19 cellular contexts compared by ENCODE assay signal in the genomic region with DNA sequence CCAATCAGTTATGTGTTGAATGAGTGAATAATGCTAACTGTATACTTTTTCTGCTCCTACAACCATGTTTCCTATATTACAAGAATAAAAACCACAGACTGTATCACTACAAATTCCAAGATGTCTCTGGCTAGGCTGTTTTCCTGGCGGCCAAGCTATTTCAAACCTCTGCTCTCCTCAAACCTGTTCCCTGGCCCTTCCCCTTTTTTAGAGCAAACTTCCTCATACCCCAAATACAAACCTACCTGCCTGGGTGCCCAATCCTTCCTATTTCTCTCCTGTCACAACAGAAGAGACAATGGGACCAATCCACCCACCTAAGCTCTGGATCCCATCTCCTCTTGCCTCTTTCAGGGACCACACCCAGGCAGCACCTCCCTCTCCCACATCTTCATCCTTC. TPM values are rescaled to one million over a fixed set of nuclear protein-coding genes. Genes with fewer than 3 reads are reported as not detected.
DNase-seq lines count a peak whose midpoint lies in the region; ATAC-seq lines count a peak whose summit lies in the region.
"Had no signal": no experiment of that assay in that cellular context is flagged by ENCODE, and none has a peak within 500 bp of the region (broad histone marks: within the 10 kb centered on the region; RNA-seq: fewer than 3 reads in every experiment).

No MANE protein-coding gene starts in this region.

- no peaks in the 10 kb centered on the region for H3K9me3 Mint-ChIP-seq in activated naive CD8-positive, alpha-beta T cell (ENCODE audit: low read depth)
- H3K9me3 Mint-ChIP-seq in activated naive CD8-positive, alpha-beta T cell treated with anti-CD3 and anti-CD28 coated beads for 36 hours, result no peaks in the 10 kb centered on the region
- no peaks in the 10 kb centered on the region for H3K9me3 Mint-ChIP-seq in IgD-negative memory B cell
- H3K9me3 Mint-ChIP-seq in effector memory CD8-positive, alpha-beta T cell, result no peaks in the 10 kb centered on the region
- no peaks in the 10 kb centered on the region for H3K9me3 Mint-ChIP-seq in stimulated activated naive B cell treated with anti-CD40 and anti-IgM and Interleukin-4, amounts not matched to agents 10 μg/mL and 1 μg/mL and 100 μg/mL, for 72 hours
- H3K9me3 Mint-ChIP-seq: activated T-helper 2 cell treated with anti-CD3 and anti-CD28 coated beads, Interferon-gamma antibody, Interleukin-2, Interleukin-4, amounts not matched to agents 10 μg/mL and 5 μg/mL and 100 μg/mL, durations not matched to agents 14 hours and 24 hours and 36 hours; WTC11 had no signal

- peaks cover 37% of the 10 kb centered on the region for H3K4me1 Mint-ChIP-seq in activated naive CD8-positive, alpha-beta T cell (ENCODE audit: low read depth)
- peaks cover 23% of the 10 kb centered on the region for H3K4me1 Mint-ChIP-seq in activated naive CD8-positive, alpha-beta T cell treated with anti-CD3 and anti-CD28 coated beads for 36 hours
- peaks cover 27 to 46% (median 31%) of the 10 kb centered on the region in 3 donors for H3K4me1 Mint-ChIP-seq in IgD-negative memory B cell
- H3K4me1 Mint-ChIP-seq in effector memory CD8-positive, alpha-beta T cell (ENCODE audit: low read depth in 2 of 2), result peaks cover 12 to 19% of the 10 kb centered on the region in 2 donors
- H3K4me1 Mint-ChIP-seq in stimulated activated naive B cell treated with anti-CD40 and anti-IgM and Interleukin-4, amounts not matched to agents 10 μg/mL and 1 μg/mL and 100 μg/mL, for 72 hours, result peaks cover 38 to 49% of the 10 kb centered on the region in 2 donors
- H3K4me1 Mint-ChIP-seq: WTC11 had no signal

- ATAC-seq in effector memory CD8-positive, alpha-beta T cell (replicated peaks), result no peak
- no peak for ATAC-seq in stimulated activated naive B cell treated with anti-CD40 and anti-IgM and Interleukin-4, amounts not matched to agents 10 μg/mL and 1 μg/mL and 100 μg/mL, for 72 hours (replicated peaks)
- ATAC-seq: HCT116, heart left ventricle, left cardiac atrium, WTC11 had no signal

- H3K27me3 Mint-ChIP-seq in activated naive CD8-positive, alpha-beta T cell, result no peaks in the 10 kb centered on the region
- no peaks in the 10 kb centered on the region for H3K27me3 Mint-ChIP-seq in activated naive CD8-positive, alpha-beta T cell treated with anti-CD3 and anti-CD28 coated beads for 36 hours
- H3K27me3 Mint-ChIP-seq in IgD-negative memory B cell, result no peaks in the 10 kb centered on the region
- no peaks in the 10 kb centered on the region for H3K27me3 Mint-ChIP-seq in effector memory CD8-positive, alpha-beta T cell
- no peaks in the 10 kb centered on the region for H3K27me3 Mint-ChIP-seq in stimulated activated naive B cell treated with anti-CD40 and anti-IgM and Interleukin-4, amounts not matched to agents 10 μg/mL and 1 μg/mL and 100 μg/mL, for 72 hours

- no peak for DNase-seq in activated naive CD8-positive, alpha-beta T cell treated with anti-CD3 and anti-CD28 coated beads for 36 hours
- no peak for DNase-seq in effector memory CD8-positive, alpha-beta T cell
- no peak for DNase-seq in stimulated activated naive B cell treated with anti-CD40 and anti-IgM and Interleukin-4, amounts not matched to agents 10 μg/mL and 1 μg/mL and 100 μg/mL, for 72 hours
- no peak for DNase-seq in C1 segment of cervical spinal cord (lab: John Stamatoyannopoulos, UW)
- DNase-seq in pons (ENCODE audit: low spot score), result no peak
- DNase-seq: DMS79 treated with DMSO at 0.1 percent for 48 hours, dorsolateral prefrontal cortex, heart left ventricle, KBM-7, left cardiac atrium, mesendoderm, MM.1S, NCI-H1417 treated with DMSO at 0.1 percent for 48 hours, NCI-H510A had no signal

- no peak overlapping the region for H3K4me3 Mint-ChIP-seq in activated naive CD8-positive, alpha-beta T cell
- H3K4me3 Mint-ChIP-seq in activated naive CD8-positive, alpha-beta T cell treated with anti-CD3 and anti-CD28 coated beads for 36 hours, result no peak overlapping the region
- peak overlapping the region in 2 of 4 donors; percentile 50 to 63 for H3K4me3 Mint-ChIP-seq in IgD-negative memory B cell
- no peak overlapping the region for H3K4me3 Mint-ChIP-seq in effector memory CD8-positive, alpha-beta T cell
- H3K4me3 Mint-ChIP-seq in stimulated activated naive B cell treated with anti-CD40 and anti-IgM and Interleukin-4, amounts not matched to agents 10 μg/mL and 1 μg/mL and 100 μg/mL, for 72 hours, result no peak overlapping the region
- H3K4me3 Mint-ChIP-seq: WTC11 had no signal

- peaks cover 14% of the 10 kb centered on the region for H3K36me3 Mint-ChIP-seq in activated naive CD8-positive, alpha-beta T cell
- H3K36me3 Mint-ChIP-seq in activated naive CD8-positive, alpha-beta T cell treated with anti-CD3 and anti-CD28 coated beads for 36 hours, result peaks cover 64% of the 10 kb centered on the region
- peaks cover 6% of the 10 kb centered on the region for H3K36me3 Mint-ChIP-seq in IgD-negative memory B cell
- peaks cover 54% of the 10 kb centered on the region for H3K36me3 Mint-ChIP-seq in effector memory CD8-positive, alpha-beta T cell (ENCODE audit: insufficient read depth)
- peaks cover 54 to 58% of the 10 kb centered on the region in 2 donors for H3K36me3 Mint-ChIP-seq in stimulated activated naive B cell treated with anti-CD40 and anti-IgM and Interleukin-4, amounts not matched to agents 10 μg/mL and 1 μg/mL and 100 μg/mL, for 72 hours

- peak overlapping the region; percentile 51 for H3K27ac Mint-ChIP-seq in activated naive CD8-positive, alpha-beta T cell
- no peak overlapping the region for H3K27ac Mint-ChIP-seq in activated naive CD8-positive, alpha-beta T cell treated with anti-CD3 and anti-CD28 coated beads for 36 hours
- peak overlapping the region in 2 of 3 donors; percentile 86 to 93 for H3K27ac Mint-ChIP-seq in IgD-negative memory B cell
- H3K27ac Mint-ChIP-seq in effector memory CD8-positive, alpha-beta T cell, result peak overlapping the region; percentile 50 to 62
- H3K27ac Mint-ChIP-seq in stimulated activated naive B cell treated with anti-CD40 and anti-IgM and Interleukin-4, amounts not matched to agents 10 μg/mL and 1 μg/mL and 100 μg/mL, for 72 hours, result peak overlapping the region; percentile 56
- H3K27ac Mint-ChIP-seq: activated T-helper 2 cell treated with anti-CD3 and anti-CD28 coated beads, Interferon-gamma antibody, Interleukin-2, Interleukin-4, amounts not matched to agents 10 μg/mL and 5 μg/mL and 100 μg/mL, durations not matched to agents 14 hours and 24 hours and 36 hours; WTC11 had no signal

RNA-seq across cellular contexts. Expression of gene TOMM34, which starts 7.5 kb away (rescaled TPM):
- total RNA-seq in activated naive CD8-positive, alpha-beta T cell treated with anti-CD3 and anti-CD28 coated beads for 36 hours, result 10 to 100 TPM; 72.9 to 75.1 TPM
- polyA plus RNA-seq in IgD-negative memory B cell, result 33.0 TPM

RNA-seq across cellular contexts. Expression of gene STK4, which starts 13.6 kb away (rescaled TPM):
- 100 to 1,000 TPM; 180 to 198 TPM for total RNA-seq in activated naive CD8-positive, alpha-beta T cell treated with anti-CD3 and anti-CD28 coated beads for 36 hours
- polyA plus RNA-seq in IgD-negative memory B cell, result 131 TPM

RNA-seq across cellular contexts. Expression of gene PABPC1L, which starts 42.9 kb away (rescaled TPM):
- total RNA-seq in activated naive CD8-positive, alpha-beta T cell treated with anti-CD3 and anti-CD28 coated beads for 36 hours, result 10 to 100 TPM; 75.3 to 79.3 TPM
- 3.4 TPM for polyA plus RNA-seq in IgD-negative memory B cell
